10 cellular contexts compared by ENCODE assay signal in genomic region chr12:117408161-117408791, GRCh38. TPM values are rescaled to one million over a fixed set of nuclear protein-coding genes. Genes with fewer than 3 reads are reported as not detected.
DNase-seq lines count a peak whose midpoint lies in the region; ATAC-seq and TF ChIP-seq lines count a peak whose summit lies in the region.
"Had no signal": no experiment of that assay in that cellular context is flagged by ENCODE, and none has a peak within 500 bp of the region (broad histone marks: within the 10 kb centered on the region; RNA-seq: fewer than 3 reads in every experiment).

No MANE protein-coding gene starts in this region.

- no peak for TF ChIP-seq CTCF in mesothelial cell of epicardium (IDR thresholded peaks at IDR 0.05; ENCODE audit: unreplicated experiment)

- peak overlapping the region; percentile 60 for H3K27ac Mint-ChIP-seq in mesothelial cell of epicardium
- no peak overlapping the region for H3K27ac Mint-ChIP-seq in activated CD8-positive, alpha-beta T cell treated with anti-CD3 and anti-CD28 coated beads, Interleukin-2, amount 10 ng/mL, durations not matched to agents 7 days and 5 days
- H3K27ac Mint-ChIP-seq: activated naive CD8-positive, alpha-beta T cell treated with anti-CD3 and anti-CD28 coated beads for 36 hours; immature natural killer cell had no signal

- 61% methylated on average over 11 of the region's 11 CpGs for WGBS in mesenchymal stem cell

- H3K18ac ChIP-seq in mesenchymal stem cell (ENCODE audit: low read depth in 1 of 2, low read length in 2 of 2), result no peak overlapping the region

- H2BK5ac ChIP-seq in mesenchymal stem cell (ENCODE audit: low read depth, low read length, poor library complexity, severe bottlenecking), result no peak overlapping the region

- H3K4me1 ChIP-seq in mesenchymal stem cell (ENCODE audit: control insufficient read depth, insufficient read depth, low read depth, low read length), result peaks cover 6% of the 10 kb centered on the region

- H2AFZ ChIP-seq in mesenchymal stem cell (ENCODE audit: low read depth, low read length), result no peak overlapping the region

- H3K23ac ChIP-seq in mesenchymal stem cell (ENCODE audit: low read length in 2 of 2), result no peak overlapping the region

- H3K36me3 ChIP-seq in mesenchymal stem cell (ENCODE audit: control insufficient read depth in 1 of 2, insufficient read depth in 2 of 2, low read depth in 1 of 2, low read length in 2 of 2), result no peaks in the 10 kb centered on the region

- no peak overlapping the region for H3K14ac ChIP-seq in mesenchymal stem cell (ENCODE audit: low read length in 2 of 2)

- peaks cover 11% of the 10 kb centered on the region for H3K9me3 ChIP-seq in mesenchymal stem cell (ENCODE audit: control insufficient read depth, low read length)

- no peak overlapping the region for H2BK120ac ChIP-seq in mesenchymal stem cell (ENCODE audit: low read depth, low read length)

- H3K4me1 Mint-ChIP-seq in mesothelial cell of epicardium, result peaks cover 9% of the 10 kb centered on the region
- H3K4me1 Mint-ChIP-seq in activated CD8-positive, alpha-beta T cell treated with anti-CD3 and anti-CD28 coated beads, Interleukin-2, amount 10 ng/mL, durations not matched to agents 7 days and 5 days (ENCODE audit: low read depth), result no peaks in the 10 kb centered on the region
- H3K4me1 Mint-ChIP-seq: activated naive CD8-positive, alpha-beta T cell treated with anti-CD3 and anti-CD28 coated beads for 36 hours; immature natural killer cell had no signal

- peaks cover 3 to 31% of the 10 kb centered on the region in 2 experiments for H3K27me3 ChIP-seq in mesenchymal stem cell (ENCODE audit: control insufficient read depth in 1 of 2, insufficient read depth in 1 of 2, low read length in 2 of 2)

- H3K27ac ChIP-seq in mesenchymal stem cell (ENCODE audit: low read length, poor library complexity, severe bottlenecking), result no peak overlapping the region

- H3K36me3 Mint-ChIP-seq in mesothelial cell of epicardium, result no peaks in the 10 kb centered on the region
- H3K36me3 Mint-ChIP-seq in activated CD8-positive, alpha-beta T cell treated with anti-CD3 and anti-CD28 coated beads, Interleukin-2, amount 10 ng/mL, durations not matched to agents 7 days and 5 days (ENCODE audit: low read depth), result no peaks in the 10 kb centered on the region
- H3K36me3 Mint-ChIP-seq: activated naive CD8-positive, alpha-beta T cell treated with anti-CD3 and anti-CD28 coated beads for 36 hours; immature natural killer cell had no signal

- H3K4ac ChIP-seq in mesenchymal stem cell (ENCODE audit: low read depth in 1 of 2, low read length in 2 of 2), result no peak overlapping the region

- no peak overlapping the region for H3K9ac ChIP-seq in mesenchymal stem cell (ENCODE audit: low read length)

- peak; percentile 30 for DNase-seq in AG20443 (ENCODE audit: low spot score)
- peak; percentile 75 for DNase-seq in NCI-H2029 (lab: John Stamatoyannopoulos, UW)
- DNase-seq in dermis microvascular lymphatic vessel endothelial cell (ENCODE audit: low read depth in 2 of 2), result peak; percentile 9 to 35
- DNase-seq in mesothelial cell of epicardium (ENCODE audit: low spot score in 2 of 2, unreplicated experiment in 2 of 2), result no peak
- DNase-seq in activated CD8-positive, alpha-beta T cell treated with anti-CD3 and anti-CD28 coated beads, Interleukin-2, amount 10 ng/mL, durations not matched to agents 7 days and 5 days, result no peak
- DNase-seq in epidermal melanocyte (ENCODE audit: insufficient read length, low spot score), result no peak
- no peak for DNase-seq in mesenchymal stem cell
- DNase-seq: activated naive CD8-positive, alpha-beta T cell treated with anti-CD3 and anti-CD28 coated beads for 36 hours; immature natural killer cell had no signal

- CTCF ChIA-PET in activated CD8-positive, alpha-beta T cell treated with anti-CD3 and anti-CD28 coated beads, Interleukin-2, amount 10 ng/mL, durations not matched to agents 7 days and 5 days (lab: Charles Lee), result no interaction called here

- H3K27me3 Mint-ChIP-seq in mesothelial cell of epicardium (ENCODE audit: low read depth), result peaks cover 27% of the 10 kb centered on the region
- no peaks in the 10 kb centered on the region for H3K27me3 Mint-ChIP-seq in activated CD8-positive, alpha-beta T cell treated with anti-CD3 and anti-CD28 coated beads, Interleukin-2, amount 10 ng/mL, durations not matched to agents 7 days and 5 days (ENCODE audit: low read depth)
- H3K27me3 Mint-ChIP-seq: activated naive CD8-positive, alpha-beta T cell treated with anti-CD3 and anti-CD28 coated beads for 36 hours had no signal

- no peak overlapping the region for H4K91ac ChIP-seq in mesenchymal stem cell (ENCODE audit: low read length)

- H3K4me3 Mint-ChIP-seq in mesothelial cell of epicardium, result no peak overlapping the region
- no peak overlapping the region for H3K4me3 Mint-ChIP-seq in activated CD8-positive, alpha-beta T cell treated with anti-CD3 and anti-CD28 coated beads, Interleukin-2, amount 10 ng/mL, durations not matched to agents 7 days and 5 days
- H3K4me3 Mint-ChIP-seq: activated naive CD8-positive, alpha-beta T cell treated with anti-CD3 and anti-CD28 coated beads for 36 hours; immature natural killer cell had no signal

- H4K8ac ChIP-seq in mesenchymal stem cell (ENCODE audit: low read length), result no peak overlapping the region

- ATAC-seq in activated CD8-positive, alpha-beta T cell treated with anti-CD3 and anti-CD28 coated beads, Interleukin-2, amount 10 ng/mL, durations not matched to agents 7 days and 5 days, result no peak
- ATAC-seq in GM21515 (IDR thresholded peaks at IDR 0.05; ENCODE audit: unreplicated experiment), result no peak

- H2BK15ac ChIP-seq in mesenchymal stem cell (ENCODE audit: low read depth, poor library complexity, severe bottlenecking), result no peak overlapping the region

- POLR2A ChIA-PET in activated CD8-positive, alpha-beta T cell treated with anti-CD3 and anti-CD28 coated beads, Interleukin-2, amount 10 ng/mL, durations not matched to agents 7 days and 5 days (lab: Charles Lee), result no interaction called here

- H2AK5ac ChIP-seq in mesenchymal stem cell (ENCODE audit: low read length, severe bottlenecking), result no peak overlapping the region

- no peaks in the 10 kb centered on the region for H3K9me3 Mint-ChIP-seq in mesothelial cell of epicardium
- H3K9me3 Mint-ChIP-seq in activated CD8-positive, alpha-beta T cell treated with anti-CD3 and anti-CD28 coated beads, Interleukin-2, amount 10 ng/mL, durations not matched to agents 7 days and 5 days (ENCODE audit: insufficient read depth), result no peaks in the 10 kb centered on the region
- H3K9me3 Mint-ChIP-seq: activated naive CD8-positive, alpha-beta T cell treated with anti-CD3 and anti-CD28 coated beads for 36 hours; immature natural killer cell had no signal

- no peak overlapping the region for H3K4me3 ChIP-seq in mesenchymal stem cell (ENCODE audit: insufficient read depth in 1 of 2, low read depth in 1 of 2, low read length in 2 of 2)

- no peaks in the 10 kb centered on the region for H3K79me1 ChIP-seq in mesenchymal stem cell (replicated peaks; ENCODE audit: low read length, poor library complexity, severe bottlenecking)

- H2BK12ac ChIP-seq in mesenchymal stem cell (ENCODE audit: low read length in 2 of 2), result no peak overlapping the region

- no peak overlapping the region for H3K4me2 ChIP-seq in mesenchymal stem cell (ENCODE audit: low read length, poor library complexity, severe bottlenecking)

RNA-seq across cellular contexts. Expression of gene NOS1, which starts 46.9 kb away (rescaled TPM):
- total RNA-seq in dermis microvascular lymphatic vessel endothelial cell (under 0.01 TPM in 1 of 2 replicates, not detected in the other), mesothelial cell of epicardium (0.80 to 0.95 TPM (median 0.84 TPM) in 3 replicates)
- not detected for total RNA-seq in activated CD8-positive, alpha-beta T cell treated with anti-CD3 and anti-CD28 coated beads, Interleukin-2, amount 10 ng/mL, durations not matched to agents 7 days and 5 days
- not detected for polyA plus RNA-seq in mesenchymal stem cell (2013, experiment 1 of 2)
- not detected for polyA plus RNA-seq in mesenchymal stem cell (2013, experiment 2 of 2)
- total RNA-seq: activated naive CD8-positive, alpha-beta T cell treated with anti-CD3 and anti-CD28 coated beads for 36 hours had no signal
- polyA plus RNA-seq: immature natural killer cell had no signal

Comparison
In these comparisons a context has a peak if more than half of its experiments do, and no peak if none do; other contexts are left out.
1. DNase-seq: peak in AG20443 (single experiment), NCI-H2029 (single experiment) and dermis microvascular lymphatic vessel endothelial cell (2 of 2); none in mesothelial cell of epicardium (0 of 2), activated CD8-positive, alpha-beta T cell treated with anti-CD3 and anti-CD28 coated beads, Interleukin-2, amount 10 ng/mL, durations not matched to agents 7 days and 5 days (single experiment), epidermal melanocyte (single experiment) and mesenchymal stem cell (single experiment).